Comparison of ENCODE assay signal across 9 cellular contexts in the genomic region with DNA sequence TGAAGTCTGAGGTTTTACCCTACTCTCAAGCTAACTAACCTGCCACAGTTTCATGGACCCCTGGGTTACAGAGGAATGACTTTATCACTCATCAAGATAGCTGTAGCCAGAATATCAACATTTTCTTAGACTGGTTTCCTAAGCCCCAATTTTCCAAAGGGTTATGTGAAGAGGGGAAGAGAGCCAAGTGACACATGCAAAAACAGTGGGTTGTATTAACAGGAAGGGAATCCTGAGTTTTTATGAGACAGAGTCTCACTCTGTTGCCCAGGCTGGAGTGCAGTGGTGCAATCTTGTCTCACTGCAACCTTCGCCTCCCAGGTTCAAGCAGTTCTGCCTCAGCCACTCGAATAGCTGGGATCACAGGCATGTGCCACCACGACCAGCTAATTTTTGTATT. TPM values are rescaled to one million over a fixed set of nuclear protein-coding genes. Genes with fewer than 3 reads are reported as not detected.
DNase-seq lines count a peak whose midpoint lies in the region; ATAC-seq and TF ChIP-seq lines count a peak whose summit lies in the region.
"Had no signal": no experiment of that assay in that cellular context is flagged by ENCODE, and none has a peak within 500 bp of the region (broad histone marks: within the 10 kb centered on the region; RNA-seq: fewer than 3 reads in every experiment).

No MANE protein-coding gene starts in this region.

- H3K27me3 ChIP-seq in CD4-positive, alpha-beta T cell (ENCODE audit: control insufficient read depth, insufficient read depth, low read length): no peaks in the 10 kb centered on the region
- no peaks in the 10 kb centered on the region for H3K27me3 ChIP-seq in left lung

- H3K9me3 ChIP-seq in CD4-positive, alpha-beta T cell (ENCODE audit: control insufficient read depth, low read length): no peaks in the 10 kb centered on the region
- H3K9me3 ChIP-seq in left lung: no peaks in the 10 kb centered on the region

- H3K27ac ChIP-seq in CD4-positive, alpha-beta T cell (ENCODE audit: low read depth, low read length): peak overlapping the region; percentile 57
- H3K27ac ChIP-seq in left lung: peak overlapping the region; percentile 63 to 99

- H3K4me1 ChIP-seq in left lung: peaks cover 22 to 73% of the 10 kb centered on the region in 2 donors

- no peaks in the 10 kb centered on the region for H3K9me3 Mint-ChIP-seq in CD4-positive, alpha-beta T cell
- no peaks in the 10 kb centered on the region for H3K9me3 Mint-ChIP-seq in IgD-negative memory B cell

- ATAC-seq in CD4-positive, alpha-beta T cell (ENCODE audit: poor library complexity): no peak
- peak; percentile 4 for ATAC-seq in GM21367 (IDR thresholded peaks at IDR 0.05; ENCODE audit: unreplicated experiment)
- no peak for ATAC-seq in left lung

- CTCF ChIA-PET in CD4-positive, alpha-beta T cell (lab: Charles Lee): interaction anchor here (1.4 to 3.8 kb wide), 4 partner anchors 18 to 162 kb away, joined by 3 to 15 read pairs (median 8); no protein-coding TSS in a partner anchor

- no peak overlapping the region for H3K4me3 ChIP-seq in left lung

- POLR2A ChIA-PET in CD4-positive, alpha-beta T cell (lab: Charles Lee): interaction anchor here (1.2 to 13.4 kb wide), 2 partner anchors 60 to 65 kb away, joined by 3 to 351 read pairs; no protein-coding TSS in a partner anchor

- peaks cover 8% of the 10 kb centered on the region for H3K36me3 Mint-ChIP-seq in CD4-positive, alpha-beta T cell (ENCODE audit: low read depth)
- H3K36me3 Mint-ChIP-seq in IgD-negative memory B cell: no peaks in the 10 kb centered on the region

- H3K27ac Mint-ChIP-seq in CD4-positive, alpha-beta T cell: peak overlapping the region; percentile 94
- peak overlapping the region; percentile 69 to 96 (median 93) for H3K27ac Mint-ChIP-seq in IgD-negative memory B cell

- peaks cover 69% of the 10 kb centered on the region for H3K4me1 Mint-ChIP-seq in CD4-positive, alpha-beta T cell (ENCODE audit: low read depth)
- peaks cover 36 to 49% (median 46%) of the 10 kb centered on the region in 3 donors for H3K4me1 Mint-ChIP-seq in IgD-negative memory B cell

- H3K27me3 Mint-ChIP-seq in CD4-positive, alpha-beta T cell: no peaks in the 10 kb centered on the region
- H3K27me3 Mint-ChIP-seq in IgD-negative memory B cell: peaks cover 2% of the 10 kb centered on the region

- TF ChIP-seq CTCF in CD4-positive, alpha-beta T cell (IDR thresholded peaks at IDR 0.05): no peak
- no peak for TF ChIP-seq CTCF in left lung (IDR thresholded peaks at IDR 0.05)

- H3K4me3 Mint-ChIP-seq in CD4-positive, alpha-beta T cell: peak overlapping the region; percentile 80
- peak overlapping the region; percentile 44 to 94 (median 78) for H3K4me3 Mint-ChIP-seq in IgD-negative memory B cell

- no peaks in the 10 kb centered on the region for H3K36me3 ChIP-seq in left lung

- intact Hi-C loops in CD4-positive, alpha-beta T cell (cut with DNase I, micrococcal nuclease): no loop called here
- intact Hi-C loops in left lung (cut with DNase I): no loop called here

- DNase-seq in CD4-positive, alpha-beta T cell: no peak
- DNase-seq in left lung (no peak), hippocampal formation (lab: John Stamatoyannopoulos, UW) (no peak), C1 segment of cervical spinal cord (lab: John Stamatoyannopoulos, UW) (no peak), KG1 (lab: John Stamatoyannopoulos, UW) (no peak), foreskin melanocyte (no peak)
- DNase-seq: stimulated activated CD4-positive, alpha-beta T cell treated with anti-CD3 and anti-CD28 coated beads, Interleukin-12 subunit alpha, Interleukin-12 subunit beta, amount 100 ng/mL, for 4 hours had no signal

RNA-seq across cellular contexts. Expression of a gene that starts 5.4 kb away (rescaled TPM):
- total RNA-seq in CD4-positive, alpha-beta T cell: 10 to 100 TPM; 50.3 to 51.2 TPM
- 18.8 TPM for polyA plus RNA-seq in IgD-negative memory B cell
- total RNA-seq in left lung: 10 to 100 TPM; 79.1 to 86.0 TPM

RNA-seq across cellular contexts. Expression of a gene that starts 48.0 kb away (rescaled TPM):
- total RNA-seq in CD4-positive, alpha-beta T cell: not detected
- not detected for polyA plus RNA-seq in IgD-negative memory B cell
- total RNA-seq in left lung: 1 to 10 TPM; 1.7 to 2.1 TPM
